ENCODE assay signal across 8 cellular contexts in the genomic region with DNA sequence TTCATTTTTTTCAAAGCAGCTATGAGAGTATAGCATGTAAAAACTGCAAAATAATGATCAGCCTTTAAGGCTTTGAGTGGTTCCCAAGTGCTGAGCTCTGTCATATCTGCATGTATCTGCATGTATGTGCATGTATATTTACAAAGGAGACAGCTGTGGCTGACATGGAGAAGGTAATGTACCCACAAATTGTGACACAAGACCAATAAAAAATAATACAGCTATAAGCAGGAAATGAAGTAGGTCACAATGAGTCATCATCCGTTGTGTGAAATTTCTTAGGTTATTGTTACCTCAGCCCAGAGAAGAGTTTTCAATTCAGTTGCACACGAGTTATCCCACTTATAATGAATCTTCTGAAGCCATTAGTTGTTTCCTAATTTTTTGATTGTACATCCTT.
A peak's percentile ranks its signal among the peaks of the same experiment; 100 is the strongest.
DNase-seq lines count a peak whose midpoint lies in the region; ATAC-seq and TF ChIP-seq lines count a peak whose summit lies in the region.

No MANE protein-coding gene starts in this region.

- no peaks in the 10 kb centered on the region for H3K9me3 Mint-ChIP-seq in glutamatergic neuron (ENCODE audit: unreplicated experiment)

- DNase-seq in Right ventricle myocardium inferior (ENCODE audit: missing footprints) = no peak
- no peak for DNase-seq in right atrium auricular region (ENCODE audit: low spot score)
- DNase-seq in NOMO-1 treated with dmso at 0.1 percent for 144 hours (lab: John Stamatoyannopoulos, UW; ENCODE audit: unreplicated experiment) = peak; percentile 58
- DNase-seq in colonic mucosa = no peak
- no peak for DNase-seq in tibial artery
- no peak for DNase-seq in glutamatergic neuron
- no peak for DNase-seq in retina

- H3K9ac ChIP-seq in colonic mucosa (ENCODE audit: low read depth in 2 of 2, low read length in 2 of 2) = no peak overlapping the region

- no peaks in the 10 kb centered on the region for H3K36me3 ChIP-seq in right atrium auricular region
- no peaks in the 10 kb centered on the region for H3K36me3 ChIP-seq in colonic mucosa
- H3K36me3 ChIP-seq in tibial artery = no peaks in the 10 kb centered on the region

- intact Hi-C loops in Right ventricle myocardium inferior (cut with DNase I) = no loop called here
- intact Hi-C loops in colonic mucosa (cut with DNase I) = no loop called here
- intact Hi-C loops in tibial artery (cut with DNase I; ENCODE audit: low total_unique reads) = no loop called here

- no peak for TF ChIP-seq CTCF in right atrium auricular region (IDR thresholded peaks at IDR 0.05)
- no peak for TF ChIP-seq CTCF in colonic mucosa (IDR thresholded peaks at IDR 0.05)
- TF ChIP-seq CTCF in tibial artery (IDR thresholded peaks at IDR 0.05) = no peak
- TF ChIP-seq CTCF in glutamatergic neuron (IDR thresholded peaks at IDR 0.05; ENCODE audit: partially characterized antibody, unreplicated experiment) = no peak

- H3K27me3 ChIP-seq in right atrium auricular region (no peaks in the 10 kb centered on the region), colonic mucosa (no peaks in the 10 kb centered on the region), tibial artery (no peaks in the 10 kb centered on the region)

- H3K4me1 Mint-ChIP-seq in glutamatergic neuron (ENCODE audit: low read depth, unreplicated experiment) = peaks cover 20% of the 10 kb centered on the region

- peaks cover 6% of the 10 kb centered on the region for H3K27me3 Mint-ChIP-seq in glutamatergic neuron (ENCODE audit: unreplicated experiment)

- H3K4me1 ChIP-seq in right atrium auricular region = peaks cover 0 to 5% of the 10 kb centered on the region in 2 donors
- no peaks in the 10 kb centered on the region for H3K4me1 ChIP-seq in colonic mucosa
- H3K4me1 ChIP-seq in tibial artery = peaks cover 0 to 8% (median 0%) of the 10 kb centered on the region in 4 donors

- H3K27ac Mint-ChIP-seq in glutamatergic neuron (ENCODE audit: unreplicated experiment) = no peak overlapping the region

- ATAC-seq in Right ventricle myocardium inferior = peak; percentile 54

- H3K27ac ChIP-seq in right atrium auricular region (peak overlapping the region in 1 of 2 donors; percentile 51), colonic mucosa (peak overlapping the region; percentile 50), skin epidermis (peak overlapping the region in 20 of 21 experiments; percentile 35 to 93 (median 84)), tibial artery (no peak overlapping the region)

- no peak overlapping the region for H3K4me3 Mint-ChIP-seq in glutamatergic neuron (ENCODE audit: unreplicated experiment)

- H3K9me3 ChIP-seq in right atrium auricular region = no peaks in the 10 kb centered on the region
- H3K9me3 ChIP-seq in colonic mucosa = no peaks in the 10 kb centered on the region
- no peaks in the 10 kb centered on the region for H3K9me3 ChIP-seq in tibial artery

- H3K4me3 ChIP-seq in right atrium auricular region (no peak overlapping the region), colonic mucosa (no peak overlapping the region), skin epidermis (no peak overlapping the region), tibial artery (no peak overlapping the region)

- H3K36me3 Mint-ChIP-seq in glutamatergic neuron (ENCODE audit: unreplicated experiment) = no peaks in the 10 kb centered on the region

Comparison
In these comparisons a context has a peak if more than half of its experiments do, and no peak if none do; other contexts are left out.
1. H3K27ac ChIP-seq: peak in colonic mucosa (single experiment) and skin epidermis (20 of 21); none in tibial artery (0 of 2).